In the genomic region with DNA sequence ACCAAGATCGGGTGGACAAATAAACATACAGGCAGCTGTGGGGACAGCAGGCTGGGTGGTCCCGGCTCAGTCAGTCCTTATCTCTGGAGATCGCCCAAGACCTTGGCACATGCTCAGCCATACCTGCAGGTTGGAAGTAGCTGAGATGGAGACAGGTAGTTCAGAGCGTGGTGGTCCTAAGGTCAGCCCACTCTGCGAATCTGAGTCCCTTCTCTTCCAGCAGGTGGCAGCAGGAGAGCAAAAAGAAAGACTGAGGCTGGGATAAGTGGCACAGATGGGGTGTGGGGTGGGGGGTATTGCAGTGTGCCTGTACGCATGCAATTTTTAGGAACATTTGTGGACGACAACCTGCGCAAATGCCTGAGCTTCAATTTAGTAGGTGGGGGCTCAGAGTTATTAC, we compare ENCODE assay signal across 12 cellular contexts.
DNase-seq lines count a peak whose midpoint lies in the region; ATAC-seq and TF ChIP-seq lines count a peak whose summit lies in the region.
"Had no signal": no experiment of that assay in that cellular context is flagged by ENCODE, and none has a peak within 500 bp of the region (broad histone marks: within the 10 kb centered on the region; RNA-seq: fewer than 3 reads in every experiment).

No MANE protein-coding gene starts in this region.

- H3K79me1 ChIP-seq in H9 (ENCODE audit: insufficient read depth, low read depth, low read length, poor library complexity, severe bottlenecking) = no peaks in the 10 kb centered on the region

- no peaks in the 10 kb centered on the region for H4K20me1 ChIP-seq in H9 (ENCODE audit: control insufficient read depth, insufficient read depth, insufficient read length)
- H4K20me1 ChIP-seq in SU-DHL-6 (ENCODE audit: low read depth, low read length) = no peaks in the 10 kb centered on the region

- H3K14ac ChIP-seq in H9 (ENCODE audit: insufficient read depth, low read length) = no peak overlapping the region

- H2AFZ ChIP-seq in H9 (ENCODE audit: low read length) (no peak overlapping the region), SU-DHL-6 (ENCODE audit: low read depth, low read length, severe bottlenecking) (no peak overlapping the region)

- H3K36me3 ChIP-seq in BJ (ENCODE audit: control insufficient read depth, insufficient read depth, low read length) (no peaks in the 10 kb centered on the region), SU-DHL-6 (ENCODE audit: low read length) (no peaks in the 10 kb centered on the region)
- H3K36me3 ChIP-seq: ascending aorta had no signal

- peaks cover 2% of the 10 kb centered on the region for H3K23me2 ChIP-seq in H9 (ENCODE audit: insufficient read length, low read depth, low read length, poor library complexity, severe bottlenecking)

- H3F3A ChIP-seq in SU-DHL-6 (ENCODE audit: insufficient read depth) = no peaks in the 10 kb centered on the region

- TF ChIP-seq CTCF in BJ (IDR thresholded peaks at IDR 0.05; ENCODE audit: insufficient read depth, low read depth, low read length) = peak; percentile 40
- TF ChIP-seq CTCF in H9 (conservative IDR thresholded peaks at IDR 0.05) = peak; percentile 64
- peak; percentile 47 for TF ChIP-seq CTCF in SU-DHL-6 (IDR thresholded peaks at IDR 0.05; ENCODE audit: insufficient read depth, low read length, poor library complexity, severe bottlenecking)
- peak; percentile 18 for TF ChIP-seq CTCF in foreskin fibroblast (IDR thresholded peaks at IDR 0.05; ENCODE audit: low read depth, low read length)
- TF ChIP-seq CTCF in omental fat pad (IDR thresholded peaks at IDR 0.05) = no peak

- no peak overlapping the region for H3K4ac ChIP-seq in H9 (ENCODE audit: low read depth, low read length)

- H3K27ac ChIP-seq in H9 (ENCODE audit: insufficient read length, low read depth, low read length) (no peak overlapping the region), SU-DHL-6 (ENCODE audit: low read depth, low read length) (no peak overlapping the region)
- H3K27ac ChIP-seq: SK-N-MC, skin epidermis had no signal

- no peaks in the 10 kb centered on the region for H3K9me2 ChIP-seq in SU-DHL-6 (replicated peaks; ENCODE audit: insufficient read depth, low read length)

- H2AK5ac ChIP-seq in H9 (ENCODE audit: insufficient read length, low read length) = no peak overlapping the region

- no peak overlapping the region for H3K27ac Mint-ChIP-seq in H9

- no peaks in the 10 kb centered on the region for H3K9me3 ChIP-seq in H9 (ENCODE audit: control insufficient read depth, low read depth, low read length)
- no peaks in the 10 kb centered on the region for H3K9me3 ChIP-seq in SU-DHL-6 (ENCODE audit: insufficient read depth, low read length)
- H3K9me3 ChIP-seq: ascending aorta had no signal

- no peak overlapping the region for H2BK20ac ChIP-seq in H9 (ENCODE audit: low read depth, low read length, poor library complexity, severe bottlenecking)

- no peak overlapping the region for H3T11ph ChIP-seq in H9 (ENCODE audit: low read length)

- H3K27me3 ChIP-seq in BJ (ENCODE audit: control insufficient read depth, insufficient read depth, low read length) = no peaks in the 10 kb centered on the region
- H3K27me3 ChIP-seq in H9 (ENCODE audit: insufficient read depth, low read length) = no peaks in the 10 kb centered on the region; the same call in 1 of the 2 replicates
- H3K27me3 ChIP-seq in SU-DHL-6 (ENCODE audit: low read length) = no peaks in the 10 kb centered on the region
- H3K27me3 ChIP-seq: ascending aorta had no signal

- peaks cover 7% of the 10 kb centered on the region for H3K4me1 ChIP-seq in H9 (ENCODE audit: insufficient read depth, low read length)

- CTCF ChIA-PET in BJ (lab: Yijun Ruan, JAX) = interaction anchor here (0.9 to 3.1 kb wide), 10 partner anchors 9 to 187 kb away, joined by 3 to 12 read pairs (median 4); no protein-coding TSS in a partner anchor

- no CpG with 5 or more reads among the region's 8 CpGs for WGBS in H9 (ENCODE audit: extremely low coverage, insufficient read length, low lambda C conversion rate)

- H3K18ac ChIP-seq in H9 (ENCODE audit: insufficient read length, low read depth, low read length) = no peak overlapping the region

- no peak overlapping the region for H2BK15ac ChIP-seq in H9 (ENCODE audit: low read depth, low read length)

- H3K23ac ChIP-seq in H9 (ENCODE audit: insufficient read length, low read depth, low read length) = no peak overlapping the region

- H3K79me2 ChIP-seq in H9 (ENCODE audit: insufficient read depth, low read length) (no peaks in the 10 kb centered on the region), SU-DHL-6 (ENCODE audit: insufficient read depth, low read length) (no peaks in the 10 kb centered on the region)

- H3K4me3 Mint-ChIP-seq in H9 = no peak overlapping the region

- H2BK12ac ChIP-seq in H9 (ENCODE audit: insufficient read length, low read depth, low read length) = no peak overlapping the region

- no peak overlapping the region for H4K91ac ChIP-seq in H9 (ENCODE audit: insufficient read length, low read depth, low read length)

- DNase-seq in BJ (ENCODE audit: low read depth) = no peak
- DNase-seq in H9 = peak; percentile 46
- peak in 1 of 2 donors; percentile 30 for DNase-seq in foreskin fibroblast
- DNase-seq in NCI-H1436 (lab: John Stamatoyannopoulos, UW) = no peak
- DNase-seq in activated naive CD4-positive, alpha-beta T cell treated with anti-CD3 and anti-CD28 coated beads, Interleukin-2, amount 50 U/mL, for 16 hours = no peak
- DNase-seq in omental fat pad (ENCODE audit: low spot score) = no peak
- DNase-seq in ecto neural progenitor cell (ENCODE audit: low spot score) = no peak
- DNase-seq: NCI-H2107 had no signal

- POLR2A ChIA-PET in BJ (lab: Charles Lee) = no interaction called here

- no peak overlapping the region for H3K4me2 ChIP-seq in H9 (ENCODE audit: insufficient read depth, insufficient read length, low read length)
- H3K4me2 ChIP-seq in SU-DHL-6 (ENCODE audit: low read depth, low read length, poor library complexity, severe bottlenecking) = no peak overlapping the region

- no peak overlapping the region for H4K5ac ChIP-seq in H9 (ENCODE audit: insufficient read length, low read depth, low read length)

- no peak overlapping the region for H3K56ac ChIP-seq in H9 (ENCODE audit: insufficient read length, low read depth, low read length)

- no peak overlapping the region for H4K8ac ChIP-seq in H9 (replicated peaks; ENCODE audit: insufficient read length, low read depth, low read length)

- peaks cover 8 to 12% of the 10 kb centered on the region in 2 experiments; a peak in 4 of 5 replicates for H3K9me3 Mint-ChIP-seq in H9

- H3K9ac ChIP-seq in H9 (ENCODE audit: extremely low read depth, insufficient read length, low read length) (no peak overlapping the region), SU-DHL-6 (ENCODE audit: low read length) (no peak overlapping the region)

- H2BK120ac ChIP-seq in H9 (ENCODE audit: low read depth, low read length, poor library complexity, severe bottlenecking) = no peak overlapping the region

- ATAC-seq in omental fat pad (ENCODE audit: low FRiP score) = no peak

- H3K4me3 ChIP-seq in BJ (ENCODE audit: low read depth, low read length) (no peak overlapping the region), SU-DHL-6 (ENCODE audit: insufficient read depth, low read length, poor library complexity, severe bottlenecking) (no peak overlapping the region), foreskin fibroblast (ENCODE audit: low read depth in 1 of 2, low read length in 2 of 2) (no peak overlapping the region)
- H3K4me3 ChIP-seq: ascending aorta, SK-N-MC, skin epidermis had no signal

- H3K27me3 Mint-ChIP-seq in H9 (ENCODE audit: low read depth) = peaks cover 10% of the 10 kb centered on the region

- H2BK5ac ChIP-seq in H9 (ENCODE audit: insufficient read length, low read length) = no peak overlapping the region

- H3K4me1 Mint-ChIP-seq in H9 = peaks cover 21 to 24% of the 10 kb centered on the region in 2 experiments

- peaks cover 0 to 8% (median 0%) of the 10 kb centered on the region in 3 experiments; a peak in 3 of 7 replicates for H3K36me3 Mint-ChIP-seq in H9 (ENCODE audit: insufficient read depth in 1 of 3, low read depth in 3 of 3)

Comparison
In these comparisons a context has a peak if more than half of its experiments do, and no peak if none do; other contexts are left out.
1. CTCF ChIP-seq: peak in BJ (single experiment), H9 (single experiment), SU-DHL-6 (single experiment) and foreskin fibroblast (single experiment); none in omental fat pad (0 of 3).